In genomic region chr20:53124803-53125202, GRCh38 we compare ENCODE assay signal across 29 cellular contexts.
"Had no signal": no experiment of that assay in that cellular context is flagged by ENCODE, and none has a peak within 500 bp of the region (broad histone marks: within the 10 kb centered on the region; RNA-seq: fewer than 3 reads in every experiment).

No MANE protein-coding gene starts in this region.

- DNase-seq: activated CD4-positive, alpha-beta T cell treated with anti-CD3 and anti-CD28 coated beads for 4 hours; activated CD4-positive, alpha-beta T cell treated with anti-CD3 and anti-CD28 coated beads, Interleukin-2, amount 50 U/mL, for 4 hours; activated CD8-positive, alpha-beta memory T cell treated with anti-CD3 and anti-CD28 coated beads for 24 hours; activated effector memory CD4-positive, alpha-beta T cell treated with anti-CD3 and anti-CD28 coated beads, Interleukin-2, amount 50 U/mL, for 16 hours; activated naive CD4-positive, alpha-beta T cell treated with anti-CD3 and anti-CD28 coated beads for 36 hours; activated naive CD8-positive, alpha-beta T cell treated with anti-CD3 and anti-CD28 coated beads for 36 hours; activated T-cell treated with anti-CD3 and anti-CD28 coated beads, Interleukin-2, amount 50 U/mL, for 1 hour; cerebellar nuclear complex; colonic mucosa; effector CD8-positive, alpha-beta T cell; esophagus squamous epithelium; foreskin melanocyte; left lung; stimulated activated CD4-positive, alpha-beta T cell treated with anti-CD3 and anti-CD28 coated beads, Interleukin-1b, Interleukin-23, amount 100 ng/mL, for 48 hours; stimulated activated naive B cell treated with anti-CD40 and anti-IgM and Interleukin-4, amounts not matched to agents 10 μg/mL and 1 μg/mL and 100 μg/mL, for 72 hours; stomach; upper lobe of right lung had no signal

- H3K4me2 ChIP-seq: smooth muscle cell had no signal

- FAIRE-seq: endometrium had no signal

- H3K4me3 ChIP-seq: ascending aorta, cardiac muscle cell, colonic mucosa, esophagus squamous epithelium, heart right ventricle, left lung, lung, mucosa of descending colon, right atrium auricular region, smooth muscle cell, stomach, suprapubic skin, tibial artery, upper lobe of right lung had no signal

- H3K9me3 ChIP-seq: ascending aorta, colonic mucosa, esophagus squamous epithelium, heart right ventricle, left lung, mucosa of descending colon, right atrium auricular region, stomach, suprapubic skin, tibial artery, upper lobe of right lung had no signal

- H3K27me3 ChIP-seq: ascending aorta, cardiac muscle cell, colonic mucosa, esophagus squamous epithelium, heart right ventricle, left lung, right atrium auricular region, stomach, suprapubic skin, tibial artery, upper lobe of right lung had no signal

- H3K36me3 ChIP-seq: ascending aorta, cardiac muscle cell, colonic mucosa, esophagus squamous epithelium, heart right ventricle, left lung, right atrium auricular region, stomach, suprapubic skin, tibial artery, upper lobe of right lung had no signal

- H3K27ac ChIP-seq: ascending aorta, cardiac muscle cell, colonic mucosa, epithelial cell of prostate, esophagus squamous epithelium, left lung, right atrium auricular region, stomach, suprapubic skin, tibial artery, upper lobe of right lung, VCaP had no signal

- H3K4me1 ChIP-seq: ascending aorta, colonic mucosa, esophagus squamous epithelium, left lung, right atrium auricular region, stomach, suprapubic skin, tibial artery, upper lobe of right lung had no signal
